Comparison of ENCODE assay signal across 8 cellular contexts in the genomic region with DNA sequence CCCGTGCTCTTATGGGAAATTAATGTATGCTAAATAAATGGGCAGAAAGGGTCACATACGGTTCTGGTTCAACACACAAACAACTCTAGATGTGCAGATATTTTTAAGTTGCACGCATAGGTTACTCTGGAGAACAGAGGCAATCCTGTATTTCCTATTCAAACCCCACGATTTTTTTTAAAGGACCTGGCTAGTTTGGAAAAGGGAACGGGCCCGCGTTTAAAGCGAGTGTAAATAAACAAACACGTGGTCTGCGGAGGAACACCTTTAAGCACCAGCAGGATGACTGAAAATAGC.
DNase-seq lines count a peak whose midpoint lies in the region; ATAC-seq and TF ChIP-seq lines count a peak whose summit lies in the region.

No MANE protein-coding gene starts in this region.

- peaks cover 18 to 30% (median 24%) of the 10 kb centered on the region in 10 experiments for H3K4me1 ChIP-seq in BLaER1 treated with 17β-estradiol and CSF1 and Interleukin-3, amounts not matched to agents 10 nM and 100 nM
- H3K4me1 ChIP-seq in muscle layer of duodenum (ENCODE audit: control insufficient read depth in 1 of 2, insufficient read depth in 2 of 2, low read length in 2 of 2) = peaks cover 12 to 19% of the 10 kb centered on the region in 2 donors

- peaks cover 41 to 52% (median 45%) of the 10 kb centered on the region in 11 experiments for H3K36me3 ChIP-seq in BLaER1 treated with 17β-estradiol and CSF1 and Interleukin-3, amounts not matched to agents 10 nM and 100 nM
- peaks cover 32 to 39% of the 10 kb centered on the region in 2 donors for H3K36me3 ChIP-seq in muscle layer of duodenum (ENCODE audit: control insufficient read depth in 1 of 2, insufficient read depth in 2 of 2, low read length in 2 of 2)

- peaks cover 0 to 13% (median 6%) of the 10 kb centered on the region in 11 experiments; a peak in 8 of 22 replicates for H3K9me3 ChIP-seq in BLaER1 treated with 17β-estradiol and CSF1 and Interleukin-3, amounts not matched to agents 10 nM and 100 nM (replicated peaks in 1 of 11)
- H3K9me3 ChIP-seq in muscle layer of duodenum (ENCODE audit: control insufficient read depth in 1 of 2, low read length in 2 of 2) = no peaks in the 10 kb centered on the region

- DNase-seq in KG1 (lab: John Stamatoyannopoulos, UW) = peak; percentile 55
- DNase-seq in cardiac fibroblast (ENCODE audit: low read depth in 2 of 2) = peak in 1 of 2 donors; percentile 13
- DNase-seq in GDM1 (lab: John Stamatoyannopoulos, UW) = no peak
- DNase-seq in nucleus accumbens (lab: John Stamatoyannopoulos, UW) = no peak
- DNase-seq in NCI-H1092 treated with DMSO at 0.1 percent for 48 hours (lab: John Stamatoyannopoulos, UW) = no peak

- ATAC-seq in GM21515 (IDR thresholded peaks at IDR 0.05; ENCODE audit: unreplicated experiment) = peak; percentile 14

- peak overlapping the region; percentile 87 to 94 (median 91) for H3K9ac ChIP-seq in BLaER1 treated with 17β-estradiol and CSF1 and Interleukin-3, amounts not matched to agents 10 nM and 100 nM

- H3K4me3 ChIP-seq in BLaER1 treated with 17β-estradiol and CSF1 and Interleukin-3, amounts not matched to agents 10 nM and 100 nM = peak overlapping the region; percentile 74 to 91 (median 86)
- H3K4me3 ChIP-seq in cardiac fibroblast (replicated peaks in 1 of 2; ENCODE audit: low read depth in 2 of 2, low read length in 2 of 2) = peak overlapping the region; percentile 88 to 93
- H3K4me3 ChIP-seq in muscle layer of duodenum (ENCODE audit: low read depth in 1 of 2, low read length in 2 of 2) = peak overlapping the region; percentile 92 to 96

- no peaks in the 10 kb centered on the region for H3K27me3 ChIP-seq in BLaER1 treated with 17β-estradiol and CSF1 and Interleukin-3, amounts not matched to agents 10 nM and 100 nM
- no peaks in the 10 kb centered on the region for H3K27me3 ChIP-seq in muscle layer of duodenum (ENCODE audit: low read depth, low read length)

- H4K20me1 ChIP-seq in BLaER1 treated with 17β-estradiol and CSF1 and Interleukin-3, amounts not matched to agents 10 nM and 100 nM = peaks cover 0 to 13% (median 0%) of the 10 kb centered on the region in 11 experiments; a peak in 2 of 22 replicates

- H3K27ac ChIP-seq in BLaER1 treated with 17β-estradiol and CSF1 and Interleukin-3, amounts not matched to agents 10 nM and 100 nM = peak overlapping the region; percentile 82 to 93 (median 88); a peak in 21 of 22 replicates
- peak overlapping the region; percentile 91 for H3K27ac ChIP-seq in muscle layer of duodenum (ENCODE audit: low read length)

- H3K4me2 ChIP-seq in BLaER1 treated with 17β-estradiol and CSF1 and Interleukin-3, amounts not matched to agents 10 nM and 100 nM = peak overlapping the region; percentile 73 to 93 (median 83)

- no peak for TF ChIP-seq CTCF in cardiac fibroblast (IDR thresholded peaks at IDR 0.05; ENCODE audit: low read depth, low read length)
